Comparison of ENCODE assay signal across 8 cellular contexts in the genomic region with DNA sequence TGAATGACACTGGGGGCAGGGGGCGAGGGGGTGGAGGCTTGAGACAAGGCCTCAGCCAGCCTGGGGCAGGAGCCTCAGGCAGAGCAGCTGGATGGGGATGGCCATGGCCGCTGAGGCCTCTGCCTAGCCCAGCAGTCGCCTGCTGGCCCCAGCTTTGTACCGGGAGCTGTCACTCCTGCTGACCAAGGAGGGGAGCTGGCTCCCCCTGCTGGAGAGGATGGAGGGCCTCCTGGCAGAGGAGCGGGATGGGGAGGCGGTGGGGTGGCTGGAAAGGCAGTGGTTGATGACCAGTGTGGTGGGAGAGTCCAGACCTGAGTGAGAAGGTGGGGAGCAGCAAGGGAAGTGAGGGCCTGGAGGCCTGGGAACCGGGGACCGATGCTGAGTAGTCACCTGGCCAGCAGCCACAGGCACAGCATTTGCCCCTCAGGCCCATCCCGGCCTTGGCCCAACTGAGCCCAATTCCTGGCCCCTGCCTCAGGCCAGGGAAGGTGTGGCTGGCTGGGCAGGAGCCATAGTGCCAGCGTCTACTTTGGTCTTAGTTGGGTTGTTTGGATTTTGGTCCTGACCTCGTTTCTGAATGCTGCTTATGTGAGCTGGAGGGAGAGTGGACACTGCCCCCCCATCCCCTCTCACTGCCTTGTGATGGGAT. TPM values are rescaled to one million over a fixed set of nuclear protein-coding genes. Genes with fewer than 3 reads are reported as not detected.
DNase-seq lines count a peak whose midpoint lies in the region; ATAC-seq and TF ChIP-seq lines count a peak whose summit lies in the region.

No MANE protein-coding gene starts in this region.

- H3K4me3 Mint-ChIP-seq in activated T-cell treated with anti-CD3 and anti-CD28 coated beads, Interleukin-2, amount 50 U/mL, for 72 hours, result no peak overlapping the region
- H3K4me3 Mint-ChIP-seq in natural killer cell, result no peak overlapping the region

- no peak overlapping the region for H3K4me2 ChIP-seq in PC-3 (ENCODE audit: low read length)

- H3K9me3 ChIP-seq in PC-3 (ENCODE audit: low read length) (no peaks in the 10 kb centered on the region), stomach (no peaks in the 10 kb centered on the region)

- H3K9me2 ChIP-seq in PC-3 (replicated peaks; ENCODE audit: low read length), result no peaks in the 10 kb centered on the region

- ATAC-seq in PC-3 (peak; percentile 92), natural killer cell (peak; percentile 62 to 79 (median 76))
- peak; percentile 60 to 66 for ATAC-seq in activated T-cell treated with anti-CD3 and anti-CD28 coated beads, Interleukin-2, amount 50 U/mL, for 72 hours (replicated peaks in 1 of 2)

- TF ChIP-seq EP300 in stomach (IDR thresholded peaks at IDR 0.05), result no peak

- H3K4me1 ChIP-seq in PC-3 (ENCODE audit: insufficient read depth, low read length), result no peaks in the 10 kb centered on the region
- peaks cover 0 to 51% (median 28%) of the 10 kb centered on the region in 4 donors for H3K4me1 ChIP-seq in stomach

- no peaks in the 10 kb centered on the region for H3F3A ChIP-seq in PC-3 (ENCODE audit: low read length, unreplicated experiment)

- 31 to 59% (median 48%) methylated on average over 8 to 11 of the region's 11 CpGs for WGBS in stomach, 5 donors

- CTCF ChIA-PET in PC-3 (lab: Charles Lee), result interaction anchor here (0.7 to 1.3 kb wide), 3 partner anchors 20 to 165 kb away, joined by 3 to 12 read pairs (median 8); no protein-coding TSS in a partner anchor

- H3K27ac ChIP-seq in PC-3 (ENCODE audit: low read length) (no peak overlapping the region), stomach (peak overlapping the region in 4 of 5 donors; percentile 43 to 79 (median 64))

- no peak for TF ChIP-seq POLR2A in stomach (IDR thresholded peaks at IDR 0.05)

- no peaks in the 10 kb centered on the region for H3K36me3 Mint-ChIP-seq in activated T-cell treated with anti-CD3 and anti-CD28 coated beads, Interleukin-2, amount 50 U/mL, for 72 hours (ENCODE audit: insufficient read depth in 2 of 2)
- H3K36me3 Mint-ChIP-seq in natural killer cell, result no peaks in the 10 kb centered on the region

- BruUV-seq in PC-3 (replicated peaks; lab: Mats Ljungman, UMichigan), result no TSS peak

- H3K79me2 ChIP-seq in PC-3 (ENCODE audit: low read length), result no peaks in the 10 kb centered on the region

- no peaks in the 10 kb centered on the region for H3K27me3 Mint-ChIP-seq in activated T-cell treated with anti-CD3 and anti-CD28 coated beads, Interleukin-2, amount 50 U/mL, for 72 hours (ENCODE audit: low read depth)
- no peaks in the 10 kb centered on the region for H3K27me3 Mint-ChIP-seq in natural killer cell (ENCODE audit: low read depth in 2 of 2)

- H3K9me3 Mint-ChIP-seq in activated T-cell treated with anti-CD3 and anti-CD28 coated beads, Interleukin-2, amount 50 U/mL, for 72 hours, result no peaks in the 10 kb centered on the region
- H3K9me3 Mint-ChIP-seq in natural killer cell, result no peaks in the 10 kb centered on the region

- H3K9ac ChIP-seq in PC-3 (ENCODE audit: low read length), result no peak overlapping the region

- DNase-seq in activated gamma-delta T cell treated with Interleukin-2 at 50 U/mL for 16 hours, result peak; percentile 67
- DNase-seq in activated gamma-delta T cell (lab: John Stamatoyannopoulos, UW), result no peak
- DNase-seq in PC-3, result peak; percentile 67
- DNase-seq in activated T-cell treated with anti-CD3 and anti-CD28 coated beads, Interleukin-2, amount 50 U/mL, for 72 hours, result peak; percentile 73 to 78
- peak; percentile 68 for DNase-seq in fibroblast of gingiva (ENCODE audit: low read depth)
- DNase-seq in natural killer cell, result peak; percentile 58
- peak; percentile 83 for DNase-seq in stomach
- no peak for DNase-seq in mesenteric fat pad (ENCODE audit: low spot score)

- POLR2A ChIA-PET in PC-3 (lab: Charles Lee; ENCODE audit: unreplicated experiment), result no interaction called here

- H3K36me3 ChIP-seq in PC-3 (ENCODE audit: low read depth, low read length), result no peaks in the 10 kb centered on the region
- peaks cover 43 to 93% (median 83%) of the 10 kb centered on the region in 4 donors for H3K36me3 ChIP-seq in stomach

- H2AFZ ChIP-seq in PC-3 (ENCODE audit: low read length), result no peak overlapping the region

- intact Hi-C loops in PC-3 (cut with micrococcal nuclease) (loop anchor here (10.0 kb wide), 1 partner anchor 220 kb away; no protein-coding TSS in a partner anchor), natural killer cell (cut with micrococcal nuclease) (loop anchor here (1.0 kb wide), 1 partner anchor 68 kb away; no protein-coding TSS in a partner anchor), stomach (cut with DNase I; ENCODE audit: low total_unique reads) (no loop called here)

- H3K27me3 ChIP-seq in PC-3 (ENCODE audit: low read length) (no peaks in the 10 kb centered on the region), stomach (no peaks in the 10 kb centered on the region)

- peak; percentile 77 for TF ChIP-seq CTCF in PC-3 (conservative IDR thresholded peaks at IDR 0.05; ENCODE audit: low read depth, low read length)
- peak; percentile 50 for TF ChIP-seq CTCF in natural killer cell (IDR thresholded peaks at IDR 0.05)
- TF ChIP-seq CTCF in stomach (IDR thresholded peaks at IDR 0.05), result peak in 5 of 7 experiments; percentile 72 to 89 (median 83)

- no peaks in the 10 kb centered on the region for H3K4me1 Mint-ChIP-seq in activated T-cell treated with anti-CD3 and anti-CD28 coated beads, Interleukin-2, amount 50 U/mL, for 72 hours (ENCODE audit: low read depth)
- peaks cover 0 to 16% of the 10 kb centered on the region in 2 donors for H3K4me1 Mint-ChIP-seq in natural killer cell

- no peak overlapping the region for H3K27ac Mint-ChIP-seq in activated T-cell treated with anti-CD3 and anti-CD28 coated beads, Interleukin-2, amount 50 U/mL, for 72 hours
- H3K27ac Mint-ChIP-seq in natural killer cell, result peak overlapping the region in 1 of 2 donors; percentile 68

- no peaks in the 10 kb centered on the region for H4K20me1 ChIP-seq in PC-3 (ENCODE audit: low read length)

- H3K4me3 ChIP-seq in PC-3 (ENCODE audit: low read length), result no peak overlapping the region
- H3K4me3 ChIP-seq in stomach, result no peak overlapping the region

RNA-seq across cellular contexts. Expression of a gene that starts 6.0 kb away (rescaled TPM):
- total RNA-seq in PC-3 (2014; rRNA removed) (1.3 and 1.6 TPM in 2 replicates), natural killer cell (1 to 10 TPM in 2 of 3 donors, under 1 TPM in 1; 0.75 to 1.7 (median 1.5) TPM), stomach (10 to 100 TPM in 3 of 5 donors, 1 to 10 TPM in 1, under 1 TPM in 1; 0.58 to 29.9 (median 17.5) TPM), mesenteric fat pad (5.9 TPM)
- total RNA-seq in activated T-cell treated with anti-CD3 and anti-CD28 coated beads, Interleukin-2, amount 50 U/mL, for 72 hours, result under 1 TPM; 0.55 to 0.60 TPM
- polyA plus RNA-seq in stomach, result 1 to 10 TPM; 2.6 to 5.7 (median 3.2) TPM

Comparison
In these comparisons a context has a peak if more than half of its experiments do, and no peak if none do; other contexts are left out.
1. DNase-seq: peak in activated gamma-delta T cell treated with Interleukin-2 at 50 U/mL for 16 hours (single experiment), PC-3 (single experiment), activated T-cell treated with anti-CD3 and anti-CD28 coated beads, Interleukin-2, amount 50 U/mL, for 72 hours (2 of 2), fibroblast of gingiva (single experiment), natural killer cell (single experiment) and stomach (single experiment); none in activated gamma-delta T cell (single experiment) and mesenteric fat pad (single experiment).
2. Peak in every context shown above with its lines, with median percentiles within 50 percentile points of each other: ATAC-seq and CTCF ChIP-seq.